ENCODE assay signal across 21 cellular contexts in genomic region chr6:74181471-74181870, GRCh38.
"Had no signal": no experiment of that assay in that cellular context is flagged by ENCODE, and none has a peak within 500 bp of the region (broad histone marks: within the 10 kb centered on the region; RNA-seq: fewer than 3 reads in every experiment).

No MANE protein-coding gene starts in this region.

- H3K27me3 Mint-ChIP-seq: activated CD4-positive, alpha-beta memory T cell treated with anti-CD3 and anti-CD28 coated beads for 36 hours; activated CD4-positive, alpha-beta T cell treated with anti-CD3 and anti-CD28 coated beads, Interleukin-2, amount 10 ng/mL, durations not matched to agents 24 days and 14 days; activated T-helper 17 cell treated with anti-CD3 and anti-CD28 coated beads, Interleukin-2, amount 50 U/mL, for 72 hours had no signal

- DNase-seq: activated CD4-positive, alpha-beta memory T cell treated with anti-CD3 and anti-CD28 coated beads for 36 hours; activated CD4-positive, alpha-beta T cell treated with anti-CD3 and anti-CD28 coated beads, Interleukin-2, amount 10 ng/mL, durations not matched to agents 24 days and 14 days; activated CD4-positive, CD25-positive, alpha-beta regulatory T cell treated with anti-CD3 and anti-CD28 coated beads, Interleukin-2, amount 50 U/mL, for 72 hours; activated CD8-positive, alpha-beta memory T cell treated with anti-CD3 and anti-CD28 coated beads, Interleukin-2, amount 50 U/mL, for 48 hours; activated gamma-delta T cell treated with Interleukin-2 at 50 U/mL for 16 hours; activated naive CD4-positive, alpha-beta T cell treated with anti-CD3 and anti-CD28 coated beads, Interleukin-2, amount 50 U/mL, for 16 hours; activated T-cell treated with anti-CD3 and anti-CD28 coated beads, Interleukin-2, amount 50 U/mL, for 4 hours; amniotic stem cell; brain microvascular endothelial cell; dorsolateral prefrontal cortex; effector memory CD4-positive, alpha-beta T cell; gastrocnemius medialis; islet precursor cell; left ventricle myocardium inferior; mesendoderm; posterior cingulate gyrus; right lobe of liver; stimulated activated CD4-positive, alpha-beta T cell treated with anti-CD3 and anti-CD28 coated beads, Interleukin-2, amount 100 ng/mL, for 48 hours; stimulated activated naive CD4-positive, alpha-beta T cell treated with Interleukin-2 at 50 U/mL for 16 hours had no signal

- H3K9me3 Mint-ChIP-seq: activated CD4-positive, alpha-beta T cell treated with anti-CD3 and anti-CD28 coated beads, Interleukin-2, amount 10 ng/mL, durations not matched to agents 24 days and 14 days; activated T-helper 17 cell treated with anti-CD3 and anti-CD28 coated beads, Interleukin-2, amount 50 U/mL, for 72 hours had no signal

- ATAC-seq: activated T-cell treated with anti-CD3 and anti-CD28 coated beads, Interleukin-2, amount 50 U/mL, for 4 hours; activated T-helper 17 cell treated with anti-CD3 and anti-CD28 coated beads, Interleukin-2, amount 50 U/mL, for 72 hours; gastrocnemius medialis; right lobe of liver had no signal

- H3K4me3 Mint-ChIP-seq: activated CD4-positive, alpha-beta memory T cell treated with anti-CD3 and anti-CD28 coated beads for 36 hours; activated CD4-positive, alpha-beta T cell treated with anti-CD3 and anti-CD28 coated beads, Interleukin-2, amount 10 ng/mL, durations not matched to agents 24 days and 14 days; activated T-cell treated with anti-CD3 and anti-CD28 coated beads, Interleukin-2, amount 50 U/mL, for 4 hours; activated T-helper 17 cell treated with anti-CD3 and anti-CD28 coated beads, Interleukin-2, amount 50 U/mL, for 72 hours; nephron had no signal

- H3K4me1 Mint-ChIP-seq: activated CD4-positive, alpha-beta T cell treated with anti-CD3 and anti-CD28 coated beads, Interleukin-2, amount 10 ng/mL, durations not matched to agents 24 days and 14 days; activated T-helper 17 cell treated with anti-CD3 and anti-CD28 coated beads, Interleukin-2, amount 50 U/mL, for 72 hours had no signal

- H3K27ac Mint-ChIP-seq: activated CD4-positive, alpha-beta memory T cell treated with anti-CD3 and anti-CD28 coated beads for 36 hours; activated CD4-positive, alpha-beta T cell treated with anti-CD3 and anti-CD28 coated beads, Interleukin-2, amount 10 ng/mL, durations not matched to agents 24 days and 14 days; activated T-helper 17 cell treated with anti-CD3 and anti-CD28 coated beads, Interleukin-2, amount 50 U/mL, for 72 hours; nephron had no signal

- H3K36me3 Mint-ChIP-seq: activated CD4-positive, alpha-beta memory T cell treated with anti-CD3 and anti-CD28 coated beads for 36 hours had no signal
